In the genomic region with DNA sequence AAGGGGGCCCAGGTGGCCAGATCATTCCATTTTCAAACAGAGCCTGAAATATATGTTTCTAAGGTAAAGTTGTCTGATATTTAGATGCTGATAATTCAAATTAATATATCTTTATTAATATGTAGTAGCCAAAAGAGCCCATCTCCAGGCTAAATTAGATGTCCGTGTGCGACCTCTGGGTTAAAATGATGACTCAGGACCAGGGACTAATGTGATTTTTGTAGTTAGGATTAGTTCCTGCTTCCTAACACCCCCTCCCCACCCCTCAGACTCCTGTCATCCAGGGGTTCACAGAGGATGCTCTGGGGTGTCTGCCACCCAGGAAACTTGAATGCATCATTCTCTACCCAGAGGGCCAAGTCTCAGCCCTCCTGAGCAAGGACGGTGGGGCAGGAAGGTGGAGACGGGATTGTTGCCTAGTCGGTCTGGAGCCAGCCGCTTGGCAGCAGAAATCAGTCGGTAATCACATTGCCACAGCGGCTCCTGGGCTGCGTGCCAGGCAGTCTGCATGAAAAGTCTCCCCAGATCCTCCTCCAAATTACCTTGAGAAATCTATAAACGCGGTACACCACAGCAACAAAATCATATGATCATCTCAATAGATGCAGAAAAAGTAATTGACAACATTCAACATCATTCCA, we compare ENCODE assay signal across 11 cellular contexts. TPM values are rescaled to one million over a fixed set of nuclear protein-coding genes. Genes with fewer than 3 reads are reported as not detected.
DNase-seq lines count a peak whose midpoint lies in the region; ATAC-seq and TF ChIP-seq lines count a peak whose summit lies in the region.
"Had no signal": no experiment of that assay in that cellular context is flagged by ENCODE, and none has a peak within 500 bp of the region (broad histone marks: within the 10 kb centered on the region; RNA-seq: fewer than 3 reads in every experiment).

No MANE protein-coding gene starts in this region.

- H3K27ac Mint-ChIP-seq in MCF 10A (ENCODE audit: low read depth, unreplicated experiment), result no peak overlapping the region
- no peak overlapping the region for H3K27ac Mint-ChIP-seq in activated CD4-positive, alpha-beta T cell treated with anti-CD3 and anti-CD28 coated beads for 36 hours

- no peaks in the 10 kb centered on the region for H3K27me3 Mint-ChIP-seq in MCF 10A (ENCODE audit: insufficient read depth, unreplicated experiment)
- H3K27me3 Mint-ChIP-seq in activated CD4-positive, alpha-beta T cell treated with anti-CD3 and anti-CD28 coated beads for 36 hours, result no peaks in the 10 kb centered on the region

- no peak overlapping the region for H3K27ac ChIP-seq in gastrocnemius medialis

- no peaks in the 10 kb centered on the region for H3K36me3 ChIP-seq in gastrocnemius medialis

- H3K9me3 ChIP-seq in gastrocnemius medialis, result no peaks in the 10 kb centered on the region

- no peak overlapping the region for H3K4me3 Mint-ChIP-seq in MCF 10A (ENCODE audit: unreplicated experiment)
- no peak overlapping the region for H3K4me3 Mint-ChIP-seq in activated CD4-positive, alpha-beta T cell treated with anti-CD3 and anti-CD28 coated beads for 36 hours

- peaks cover 34% of the 10 kb centered on the region for H3K4me1 Mint-ChIP-seq in MCF 10A (ENCODE audit: insufficient read depth, unreplicated experiment)
- no peaks in the 10 kb centered on the region for H3K4me1 Mint-ChIP-seq in activated CD4-positive, alpha-beta T cell treated with anti-CD3 and anti-CD28 coated beads for 36 hours

- BruUV-seq in MCF 10A (replicated peaks; lab: Mats Ljungman, UMichigan), result no TSS peak

- in situ Hi-C loops in gastrocnemius medialis (cut with MboI; ENCODE audit: low sequenced_read_pairs in 4 of 4), result no loop called here

- intact Hi-C loops in MCF 10A (cut with micrococcal nuclease) (no loop called here), gastrocnemius medialis (cut with DNase I; ENCODE audit: low total_unique reads) (no loop called here)
- intact Hi-C loops in activated CD4-positive, alpha-beta T cell treated with anti-CD3 and anti-CD28 coated beads for 36 hours (cut with DNase I, micrococcal nuclease), result no loop called here

- H3K4me1 ChIP-seq in gastrocnemius medialis, result no peaks in the 10 kb centered on the region

- H3K4me3 ChIP-seq in gastrocnemius medialis, result no peak overlapping the region

- TF ChIP-seq CTCF in MCF 10A (IDR thresholded peaks at IDR 0.05; ENCODE audit: unreplicated experiment), result no peak
- no peak for TF ChIP-seq CTCF in gastrocnemius medialis (IDR thresholded peaks at IDR 0.05 in 4 of 5, conservative IDR thresholded peaks at IDR 0.05 in 1 of 5)

- DNase-seq in D341Med (ENCODE audit: low spot score), result peak; percentile 72
- DNase-seq in NCI-H2171 treated with DMSO at 0.1 percent for 48 hours (lab: John Stamatoyannopoulos, UW), result peak; percentile 78
- DNase-seq in MCF 10A (ENCODE audit: unreplicated experiment), result peak; percentile 87
- peak; percentile 7 to 25 for DNase-seq in lung microvascular endothelial cell (ENCODE audit: low read depth in 2 of 2)
- DNase-seq in gastrocnemius medialis, result no peak
- DNase-seq in HK-2 (ENCODE audit: unreplicated experiment), result no peak
- DNase-seq in activated CD4-positive, alpha-beta T cell treated with anti-CD3 and anti-CD28 coated beads for 36 hours, result no peak
- DNase-seq: activated naive CD4-positive, alpha-beta T cell treated with Interleukin-2 at 50 U/mL for 16 hours; occipital lobe had no signal

- CTCF ChIA-PET in MCF 10A (lab: Yijun Ruan, JAX), result interaction anchor here (1.3 to 1.4 kb wide), 2 partner anchors 10 to 40 kb away, joined by 4 to 5 read pairs; no protein-coding TSS in a partner anchor
- CTCF ChIA-PET in activated CD4-positive, alpha-beta T cell treated with anti-CD3 and anti-CD28 coated beads for 36 hours (lab: Charles Lee), result interaction anchor here (0.7 kb wide), 1 partner anchor 14 kb away, joined by 3 read pairs; no protein-coding TSS in a partner anchor

- H3K9me3 Mint-ChIP-seq in MCF 10A (ENCODE audit: unreplicated experiment), result no peaks in the 10 kb centered on the region
- H3K9me3 Mint-ChIP-seq in activated CD4-positive, alpha-beta T cell treated with anti-CD3 and anti-CD28 coated beads for 36 hours (ENCODE audit: low read depth), result no peaks in the 10 kb centered on the region

- peaks cover 0 to 10% (median 4%) of the 10 kb centered on the region in 3 donors for H3K27me3 ChIP-seq in gastrocnemius medialis

- POLR2A ChIA-PET in MCF 10A (lab: Yijun Ruan, JAX), result interaction anchor here (1.3 kb wide), 1 partner anchor 20 kb away, joined by 4 read pairs; no protein-coding TSS in a partner anchor
- POLR2A ChIA-PET in activated CD4-positive, alpha-beta T cell treated with anti-CD3 and anti-CD28 coated beads for 36 hours (lab: Charles Lee), result no interaction called here

- ATAC-seq in HG03378 (IDR thresholded peaks at IDR 0.05; ENCODE audit: unreplicated experiment) (no peak), gastrocnemius medialis (no peak)
- ATAC-seq in activated CD4-positive, alpha-beta T cell treated with anti-CD3 and anti-CD28 coated beads for 36 hours, result no peak

- H3K36me3 Mint-ChIP-seq in MCF 10A (ENCODE audit: insufficient read depth, unreplicated experiment), result peaks cover 6% of the 10 kb centered on the region
- H3K36me3 Mint-ChIP-seq in activated CD4-positive, alpha-beta T cell treated with anti-CD3 and anti-CD28 coated beads for 36 hours (ENCODE audit: low read depth), result no peaks in the 10 kb centered on the region

- no peak for TF ChIP-seq POLR2A in gastrocnemius medialis (IDR thresholded peaks at IDR 0.05)

RNA-seq across cellular contexts. Expression of a gene that starts 29.8 kb away (rescaled TPM):
- 0.17 TPM in 1 of 2 replicates, not detected in the other for total RNA-seq in MCF 10A (2022)
- not detected in 2 replicates for total RNA-seq in lung microvascular endothelial cell
- not detected for total RNA-seq in gastrocnemius medialis
- total RNA-seq in activated CD4-positive, alpha-beta T cell treated with anti-CD3 and anti-CD28 coated beads for 36 hours, result not detected
- total RNA-seq: occipital lobe; T-helper 2 cell treated with Interferon-gamma antibody and Interleukin-4, amounts not matched to agents 100 ng/mL and 5 ng/mL, for 36 hours had no signal

RNA-seq across cellular contexts. Expression of a gene that starts 59.3 kb away (rescaled TPM):
- 12.6 and 16.3 TPM in 2 replicates for total RNA-seq in MCF 10A (2022)
- total RNA-seq in lung microvascular endothelial cell, result 1.7 and 2.4 TPM in 2 replicates
- 1 to 10 TPM; 4.4 to 7.5 (median 6.7) TPM for total RNA-seq in gastrocnemius medialis
- 1 to 10 TPM; 5.3 to 6.6 TPM for total RNA-seq in activated CD4-positive, alpha-beta T cell treated with anti-CD3 and anti-CD28 coated beads for 36 hours

Comparison
In these comparisons a context has a peak if more than half of its experiments do, and no peak if none do; other contexts are left out.
1. DNase-seq: peak in D341Med (single experiment), NCI-H2171 treated with DMSO at 0.1 percent for 48 hours (single experiment), MCF 10A (single experiment) and lung microvascular endothelial cell (2 of 2); none in gastrocnemius medialis (0 of 2), HK-2 (single experiment) and activated CD4-positive, alpha-beta T cell treated with anti-CD3 and anti-CD28 coated beads for 36 hours (single experiment).